Comparison of ENCODE assay signal across 13 cellular contexts in genomic region chr6:133368664-133369063, GRCh38.
A peak's percentile ranks its signal among the peaks of the same experiment; 100 is the strongest.
DNase-seq lines count a peak whose midpoint lies in the region; ATAC-seq and TF ChIP-seq lines count a peak whose summit lies in the region.
"Had no signal": no experiment of that assay in that cellular context is flagged by ENCODE, and none has a peak within 500 bp of the region (broad histone marks: within the 10 kb centered on the region; RNA-seq: fewer than 3 reads in every experiment).

No MANE protein-coding gene starts in this region.

- no TSS peak for BruUV-seq in HCT116 (replicated peaks; lab: Mats Ljungman, UMichigan)

- peak; percentile 64 for TF ChIP-seq RAD21 in HCT116 (IDR thresholded peaks at IDR 0.05; ENCODE audit: low read depth)

- no peaks in the 10 kb centered on the region for H3K27me3 Mint-ChIP-seq in nephron (ENCODE audit: low read depth)
- H3K27me3 Mint-ChIP-seq: activated CD8-positive, alpha-beta memory T cell treated with anti-CD3 and anti-CD28 coated beads, Interleukin-2, amount 10 ng/mL, durations not matched to agents 7 days and 5 days; activated naive CD4-positive, alpha-beta T cell treated with anti-CD3 and anti-CD28 coated beads, Interleukin-2, amount 50 U/mL, for 24 hours had no signal

- POLR2A ChIA-PET in HCT116 (lab: Charles Lee): no interaction called here

- peaks cover 27% of the 10 kb centered on the region; the same call in 1 of the 2 replicates for H3K27me3 ChIP-seq in HCT116 (ENCODE audit: insufficient read depth, low read length)

- no peak overlapping the region for H3K4me3 ChIP-seq in HCT116 (replicated peaks in 1 of 2; ENCODE audit: low read depth in 1 of 2, low read length in 2 of 2)

- TF ChIP-seq POLR2A in HCT116 (IDR thresholded peaks at IDR 0.05; ENCODE audit: borderline replicate concordance, extremely low read depth, insufficient read depth, insufficient read length): no peak

- no peak overlapping the region for H3K4me2 ChIP-seq in HCT116 (ENCODE audit: low read length)

- TF ChIP-seq CTCF in HCT116 (IDR thresholded peaks at IDR 0.05 in 2 of 3, conservative IDR thresholded peaks at IDR 0.05 in 1 of 3; ENCODE audit: borderline replicate concordance in 1 of 3, insufficient read depth in 1 of 3, low read depth in 2 of 3, low read length in 2 of 3) (peak in 2 of 3 experiments; percentile 21 to 25; a peak in 2 of 6 replicates), nephron (IDR thresholded peaks at IDR 0.05; ENCODE audit: unreplicated experiment in 3 of 3) (no peak)

- H3K9ac ChIP-seq in HCT116 (ENCODE audit: low read length): no peak overlapping the region

- H3K27ac ChIP-seq in HCT116 (ENCODE audit: low read depth, low read length): no peak overlapping the region

- no peaks in the 10 kb centered on the region for H3K4me1 ChIP-seq in HCT116 (ENCODE audit: control insufficient read depth in 1 of 2, insufficient read depth in 2 of 2, low read length in 2 of 2)

- H3K9me3 Mint-ChIP-seq in nephron: no peaks in the 10 kb centered on the region
- H3K9me3 Mint-ChIP-seq: activated naive CD4-positive, alpha-beta T cell treated with anti-CD3 and anti-CD28 coated beads, Interleukin-2, amount 50 U/mL, for 24 hours had no signal

- DNase-seq in HCT116 (ENCODE audit: low read depth, low spot score) (peak; percentile 12), NCI-H146 (lab: John Stamatoyannopoulos, UW) (peak; percentile 84), SK-N-DZ (ENCODE audit: low spot score) (peak; percentile 33), SKM-1 treated with dmso at 0.1 percent for 144 hours (lab: John Stamatoyannopoulos, UW; ENCODE audit: unreplicated experiment) (no peak), NCI-H2029 treated with DMSO at 0.1 percent for 48 hours (lab: John Stamatoyannopoulos, UW) (no peak)
- DNase-seq: activated CD8-positive, alpha-beta memory T cell treated with anti-CD3 and anti-CD28 coated beads, Interleukin-2, amount 10 ng/mL, durations not matched to agents 7 days and 5 days; caudate nucleus; KBM-7; mesendoderm; stimulated activated CD4-positive, alpha-beta T cell treated with anti-CD3 and anti-CD28 coated beads, Interleukin-15, amount 100 ng/mL, for 24 hours had no signal

- H3K27ac Mint-ChIP-seq in nephron: peak overlapping the region in 2 of 3 experiments; percentile 7 to 23
- H3K27ac Mint-ChIP-seq: activated CD8-positive, alpha-beta memory T cell treated with anti-CD3 and anti-CD28 coated beads, Interleukin-2, amount 10 ng/mL, durations not matched to agents 7 days and 5 days; activated naive CD4-positive, alpha-beta T cell treated with anti-CD3 and anti-CD28 coated beads, Interleukin-2, amount 50 U/mL, for 24 hours had no signal

- H3K36me3 ChIP-seq in HCT116 (ENCODE audit: control insufficient read depth in 1 of 2, insufficient read depth in 2 of 2, low read length in 2 of 2): no peaks in the 10 kb centered on the region

- RAD21 ChIA-PET in HCT116 (lab: Charles Lee; ENCODE audit: low non-redundant PET in 1 of 2, low total read pairs in 2 of 2, uncharacterized antibody in 2 of 2, unreplicated experiment in 2 of 2): no interaction called here

- CTCF ChIA-PET in HCT116 (lab: Charles Lee): interaction anchor here (1.0 kb wide), 1 partner anchor 183 kb away, joined by 3 read pairs; no protein-coding TSS in a partner anchor

- ATAC-seq in HCT116 (peak; percentile 77), HG03135 (IDR thresholded peaks at IDR 0.05; ENCODE audit: unreplicated experiment) (no peak)
- ATAC-seq: activated CD8-positive, alpha-beta memory T cell treated with anti-CD3 and anti-CD28 coated beads, Interleukin-2, amount 10 ng/mL, durations not matched to agents 7 days and 5 days had no signal

- H3K4me1 Mint-ChIP-seq in nephron: peaks cover 59% of the 10 kb centered on the region
- H3K4me1 Mint-ChIP-seq: activated CD8-positive, alpha-beta memory T cell treated with anti-CD3 and anti-CD28 coated beads, Interleukin-2, amount 10 ng/mL, durations not matched to agents 7 days and 5 days; activated naive CD4-positive, alpha-beta T cell treated with anti-CD3 and anti-CD28 coated beads, Interleukin-2, amount 50 U/mL, for 24 hours had no signal

- H2AFZ ChIP-seq in HCT116 (ENCODE audit: low read depth, low read length, poor library complexity, severe bottlenecking): peak overlapping the region; percentile 33

- H3K4me3 Mint-ChIP-seq in nephron: no peak overlapping the region
- H3K4me3 Mint-ChIP-seq: activated CD8-positive, alpha-beta memory T cell treated with anti-CD3 and anti-CD28 coated beads, Interleukin-2, amount 10 ng/mL, durations not matched to agents 7 days and 5 days; activated naive CD4-positive, alpha-beta T cell treated with anti-CD3 and anti-CD28 coated beads, Interleukin-2, amount 50 U/mL, for 24 hours had no signal

- peaks cover 3% of the 10 kb centered on the region for H3K36me3 Mint-ChIP-seq in nephron (ENCODE audit: low read depth)
- H3K36me3 Mint-ChIP-seq: activated CD8-positive, alpha-beta memory T cell treated with anti-CD3 and anti-CD28 coated beads, Interleukin-2, amount 10 ng/mL, durations not matched to agents 7 days and 5 days; activated naive CD4-positive, alpha-beta T cell treated with anti-CD3 and anti-CD28 coated beads, Interleukin-2, amount 50 U/mL, for 24 hours had no signal

- no peaks in the 10 kb centered on the region for H4K20me1 ChIP-seq in HCT116 (ENCODE audit: insufficient read depth)

- H3K79me2 ChIP-seq in HCT116 (ENCODE audit: insufficient read depth, low read length): no peaks in the 10 kb centered on the region

- H3K9me2 ChIP-seq in HCT116 (ENCODE audit: insufficient read depth): no peaks in the 10 kb centered on the region

- no peaks in the 10 kb centered on the region for H3K9me3 ChIP-seq in HCT116 (ENCODE audit: control insufficient read depth in 1 of 2, insufficient read depth in 1 of 2, low read depth in 1 of 2, low read length in 2 of 2)

- intact Hi-C loops in HCT116 (cut with micrococcal nuclease): no loop called here

TF ChIP-seq in HCT116, 20 proteins besides CTCF, POLR2A, EP300 and RAD21:
- no peak for TF ChIP-seq ZNF274 (IDR thresholded peaks at IDR 0.05; ENCODE audit: low read depth, low read length)
- TF ChIP-seq CBX3 (IDR thresholded peaks at IDR 0.05; ENCODE audit: low read depth): peak; percentile 56; the same call in 1 of the 2 replicates
- TF ChIP-seq, protein P1, sequence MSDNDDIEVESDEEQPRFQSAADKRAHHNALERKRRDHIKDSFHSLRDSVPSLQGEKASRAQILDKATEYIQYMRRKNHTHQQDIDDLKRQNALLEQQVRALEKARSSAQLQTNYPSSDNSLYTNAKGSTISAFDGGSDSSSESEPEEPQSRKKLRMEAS (IDR thresholded peaks at IDR 0.05): peak; percentile 88

Comparison
In these comparisons a context has a peak if more than half of its experiments do, and no peak if none do; other contexts are left out.
1. DNase-seq: peak in HCT116 (single experiment), NCI-H146 (single experiment) and SK-N-DZ (single experiment); none in SKM-1 treated with dmso at 0.1 percent for 144 hours (single experiment) and NCI-H2029 treated with DMSO at 0.1 percent for 48 hours (single experiment).
2. CTCF ChIP-seq: peak in HCT116 (2 of 3); none in nephron (0 of 3).